Comparison of ENCODE assay signal across 20 cellular contexts in the genomic region with DNA sequence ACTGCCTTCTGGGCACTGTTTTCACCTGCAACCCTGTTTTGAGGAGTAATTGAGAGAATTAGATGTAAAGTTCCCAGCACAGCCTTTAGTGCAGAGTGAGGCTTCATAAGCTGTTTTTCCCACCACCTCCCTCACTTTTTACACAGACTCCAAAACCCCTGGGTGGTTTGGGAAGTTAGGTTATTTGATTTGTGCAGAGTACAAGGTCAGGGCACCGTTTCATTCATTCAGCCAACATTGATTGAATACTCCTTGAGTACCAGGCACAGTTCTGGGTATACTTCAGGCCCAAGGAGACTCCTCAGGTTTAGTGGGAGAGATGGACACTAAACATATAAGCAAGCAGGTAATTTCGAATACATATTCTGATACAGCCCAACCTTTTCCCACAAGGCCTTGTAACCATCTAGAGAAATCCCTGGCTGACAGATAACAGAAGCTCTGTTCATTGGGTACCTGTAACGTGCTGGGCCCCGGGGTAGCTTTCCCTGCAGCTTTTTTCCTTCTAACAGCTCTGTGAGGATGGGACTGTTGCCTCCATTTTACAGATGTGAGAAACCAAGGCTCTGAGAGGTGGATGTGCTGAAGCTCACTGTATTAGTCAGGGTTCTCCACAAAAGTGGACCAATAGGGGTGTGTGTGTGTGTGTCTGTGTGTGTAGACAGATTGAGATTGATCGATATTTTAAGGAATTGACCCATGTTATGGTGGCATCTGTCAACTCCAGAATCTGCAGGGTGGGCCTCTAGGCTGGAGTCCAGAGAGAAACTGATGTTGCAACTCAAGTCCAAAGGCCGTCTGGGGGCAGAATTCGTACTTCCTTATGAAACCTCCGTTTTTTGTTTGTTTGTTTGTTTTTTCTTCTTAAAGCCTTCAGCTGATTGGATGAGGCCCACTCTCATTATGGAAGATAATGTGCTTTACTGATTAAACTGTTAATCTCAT.
A peak's percentile ranks its signal among the peaks of the same experiment; 100 is the strongest.
DNase-seq lines count a peak whose midpoint lies in the region; ATAC-seq, FAIRE-seq and TF ChIP-seq lines count a peak whose summit lies in the region.
"Had no signal": no experiment of that assay in that cellular context is flagged by ENCODE, and none has a peak within 500 bp of the region (broad histone marks: within the 10 kb centered on the region; RNA-seq: fewer than 3 reads in every experiment).

No MANE protein-coding gene starts in this region.

- H3K4me3 Mint-ChIP-seq in type B pancreatic cell, result no peak overlapping the region

- H3K27me3 ChIP-seq in GM12878 (replicated peaks in 1 of 2; ENCODE audit: control insufficient read depth in 2 of 2, insufficient read depth in 2 of 2, low read length in 1 of 2) (no peaks in the 10 kb centered on the region), liver (ENCODE audit: control insufficient read depth in 4 of 4, insufficient read depth in 4 of 4, low read length in 3 of 4) (no peaks in the 10 kb centered on the region), right atrium auricular region (no peaks in the 10 kb centered on the region)

- no peak overlapping the region for H3K9ac ChIP-seq in GM12878 (ENCODE audit: control insufficient read depth, insufficient read depth, low read length)
- no peak overlapping the region for H3K9ac ChIP-seq in liver (ENCODE audit: low read depth in 1 of 2, low read length in 2 of 2)
- H3K9ac ChIP-seq: SK-N-SH had no signal

- WGBS in GM12878 (ENCODE audit: insufficient coverage, insufficient replicate concordance, low lambda C conversion rate, missing lambda C conversion rate), result 89% methylated on average over 8 of the region's 8 CpGs
- WGBS in liver, result 48% methylated on average over 8 of the region's 8 CpGs

- H3K79me2 ChIP-seq in GM12878 (ENCODE audit: control insufficient read depth, insufficient read depth, low read length), result no peaks in the 10 kb centered on the region

- no peak for TF ChIP-seq EP300 in GM12878 (IDR thresholded peaks at IDR 0.05; ENCODE audit: borderline replicate concordance in 1 of 2, control insufficient read depth in 1 of 2, low read depth in 2 of 2, low read length in 2 of 2)

- intact Hi-C loops in GM12878 (cut with micrococcal nuclease; ENCODE audit: unreplicated experiment), result no loop called here

- H3K4me1 ChIP-seq in GM12878 (ENCODE audit: control insufficient read depth, insufficient read depth, low read length), result no peaks in the 10 kb centered on the region
- peaks cover 4 to 15% (median 9%) of the 10 kb centered on the region in 4 donors for H3K4me1 ChIP-seq in liver (ENCODE audit: control insufficient read depth in 4 of 4, insufficient read depth in 4 of 4, low read length in 3 of 4)
- H3K4me1 ChIP-seq in right atrium auricular region, result no peaks in the 10 kb centered on the region

- H3K9me3 Mint-ChIP-seq in type B pancreatic cell, result peaks cover 5% of the 10 kb centered on the region

- POLR2A ChIA-PET in GM12878 (lab: Charles Lee), result no interaction called here

- H3K9me3 ChIP-seq in GM12878 (replicated peaks; ENCODE audit: control insufficient read depth, insufficient read depth, low read length) (no peaks in the 10 kb centered on the region), liver (ENCODE audit: control insufficient read depth in 4 of 4, low read length in 3 of 4) (no peaks in the 10 kb centered on the region), right atrium auricular region (no peaks in the 10 kb centered on the region)
- H3K9me3 ChIP-seq: SK-N-SH had no signal

- TF ChIP-seq CTCF in GM12878 (IDR thresholded peaks at IDR 0.05 in 2 of 3, conservative IDR thresholded peaks at IDR 0.05 in 1 of 3; ENCODE audit: control insufficient read depth in 2 of 3, extremely low read depth in 1 of 3, insufficient read depth in 1 of 3, low read depth in 3 of 3, low read length in 3 of 3) (no peak), liver (IDR thresholded peaks at IDR 0.05; ENCODE audit: low read depth, low read length, missing input control) (no peak), type B pancreatic cell (conservative IDR thresholded peaks at IDR 0.05) (no peak), right atrium auricular region (IDR thresholded peaks at IDR 0.05) (no peak)

- SMC1A ChIA-PET in GM12878 (lab: Charles Lee; ENCODE audit: uncharacterized antibody, unreplicated experiment), result no interaction called here

- H3K4me2 ChIP-seq in GM12878 (ENCODE audit: control insufficient read depth, insufficient read depth), result no peak overlapping the region
- H3K4me2 ChIP-seq: SK-N-SH had no signal

- no peak for TF ChIP-seq RAD21 in GM12878 (IDR thresholded peaks at IDR 0.05; ENCODE audit: insufficient read depth, low read depth, low read length)
- TF ChIP-seq RAD21 in liver (IDR thresholded peaks at IDR 0.05), result peak in 1 of 2 donors; percentile 26

- H3K36me3 Mint-ChIP-seq in type B pancreatic cell, result peaks cover 3% of the 10 kb centered on the region

- H3K27ac Mint-ChIP-seq in type B pancreatic cell, result peak overlapping the region; percentile 68

- H3K27me3 Mint-ChIP-seq in type B pancreatic cell, result no peaks in the 10 kb centered on the region

- H4K20me1 ChIP-seq in GM12878 (ENCODE audit: control insufficient read depth, insufficient read depth), result no peaks in the 10 kb centered on the region

- peak; percentile 52 for FAIRE-seq in GM12878 (lab: Jason Lieb, UNC)
- FAIRE-seq: D721Med had no signal

- H3K4me3 ChIP-seq in GM12878 (no peak overlapping the region), liver (ENCODE audit: low read depth in 1 of 3, low read length in 3 of 3) (no peak overlapping the region), right atrium auricular region (no peak overlapping the region)

- H3K36me3 ChIP-seq in GM12878 (ENCODE audit: control insufficient read depth in 2 of 2, insufficient read depth in 2 of 2, low read length in 1 of 2) (peaks cover 6 to 16% of the 10 kb centered on the region in 2 experiments), liver (ENCODE audit: control insufficient read depth in 4 of 4, insufficient read depth in 3 of 4, low read depth in 1 of 4, low read length in 3 of 4) (no peaks in the 10 kb centered on the region), right atrium auricular region (no peaks in the 10 kb centered on the region)

- CTCF ChIA-PET in GM12878 (lab: Yijun Ruan, JAX), result no interaction called here

- H2AFZ ChIP-seq in GM12878 (ENCODE audit: control insufficient read depth, low read depth, low read length), result no peak overlapping the region

- RAD21 ChIA-PET in GM12878 (lab: Charles Lee; ENCODE audit: unreplicated experiment), result no interaction called here

- in situ Hi-C loops in GM12878 (cut with MboI), result no loop called here

- DNase-seq in NOMO-1 treated with DMSO at 0.1 percent for 48 hours (lab: John Stamatoyannopoulos, UW; ENCODE audit: unreplicated experiment), result peak; percentile 5
- no peak for DNase-seq in NOMO-1 treated with dmso at 0.1 percent for 144 hours (lab: John Stamatoyannopoulos, UW; ENCODE audit: unreplicated experiment)
- no peak for DNase-seq in GM12878 (ENCODE audit: low read depth, low spot score)
- no peak for DNase-seq in type B pancreatic cell (ENCODE audit: extremely low spot score, unreplicated experiment)
- DNase-seq in stimulated activated CD4-positive, alpha-beta T cell treated with anti-CD3 and anti-CD28 coated beads, Interleukin-4, amount 100 ng/mL, for 4 hours, result no peak
- no peak for DNase-seq in RPMI8226
- DNase-seq in right atrium auricular region (ENCODE audit: low spot score), result no peak
- DNase-seq: GDM1, H7, KBM-7, NCI-H1092, NCI-H1436, NCI-H187 treated with DMSO at 0.1 percent for 48 hours, NCI-H226, NCI-H748 treated with DMSO at 0.1 percent for 48 hours, SIG-M5, SK-N-SH had no signal

- TF ChIP-seq POLR2A in GM12878 (IDR thresholded peaks at IDR 0.05; ENCODE audit: low read depth, low read length), result no peak

- ATAC-seq in GM12878, result no peak

- H3K4me1 Mint-ChIP-seq in type B pancreatic cell (ENCODE audit: unreplicated experiment), result peaks cover 13% of the 10 kb centered on the region

- H3K27ac ChIP-seq in GM12878 (ENCODE audit: control insufficient read depth, insufficient read depth) (no peak overlapping the region), liver (ENCODE audit: low read depth in 1 of 2, low read length in 2 of 2) (peak overlapping the region; percentile 66 to 71), right atrium auricular region (no peak overlapping the region)
- H3K27ac ChIP-seq: C4-2B had no signal

- BruUV-seq in GM12878 (replicated peaks; lab: Mats Ljungman, UMichigan), result no TSS peak

TF ChIP-seq in liver, 16 proteins besides CTCF, POLR2A, EP300 and RAD21:
- peak; percentile 26 to 43 for TF ChIP-seq RXRA (IDR thresholded peaks at IDR 0.05)
- peak; percentile 84 to 92 for TF ChIP-seq HNF4A (conservative IDR thresholded peaks at IDR 0.05)
- TF ChIP-seq GABPA (IDR thresholded peaks at IDR 0.05 in 1 of 2, conservative IDR thresholded peaks at IDR 0.05 in 1 of 2), result no peak
- TF ChIP-seq, protein P1, sequence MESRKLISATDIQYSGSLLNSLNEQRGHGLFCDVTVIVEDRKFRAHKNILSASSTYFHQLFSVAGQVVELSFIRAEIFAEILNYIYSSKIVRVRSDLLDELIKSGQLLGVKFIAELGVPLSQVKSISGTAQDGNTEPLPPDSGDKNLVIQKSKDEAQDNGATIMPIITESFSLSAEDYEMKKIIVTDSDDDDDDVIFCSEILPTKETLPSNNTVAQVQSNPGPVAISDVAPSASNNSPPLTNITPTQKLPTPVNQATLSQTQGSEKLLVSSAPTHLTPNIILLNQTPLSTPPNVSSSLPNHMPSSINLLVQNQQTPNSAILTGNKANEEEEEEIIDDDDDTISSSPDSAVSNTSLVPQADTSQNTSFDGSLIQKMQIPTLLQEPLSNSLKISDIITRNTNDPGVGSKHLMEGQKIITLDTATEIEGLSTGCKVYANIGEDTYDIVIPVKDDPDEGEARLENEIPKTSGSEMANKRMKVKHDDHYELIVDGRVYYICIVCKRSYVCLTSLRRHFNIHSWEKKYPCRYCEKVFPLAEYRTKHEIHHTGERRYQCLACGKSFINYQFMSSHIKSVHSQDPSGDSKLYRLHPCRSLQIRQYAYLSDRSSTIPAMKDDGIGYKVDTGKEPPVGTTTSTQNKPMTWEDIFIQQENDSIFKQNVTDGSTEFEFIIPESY (IDR thresholded peaks at IDR 0.05), result no peak
- TF ChIP-seq HNF4G (IDR thresholded peaks at IDR 0.05), result peak; percentile 76
- TF ChIP-seq JUND (IDR thresholded peaks at IDR 0.05), result peak in 1 of 2 donors; percentile 53
- no peak for TF ChIP-seq EGR1 (IDR thresholded peaks at IDR 0.05; ENCODE audit: low read depth in 2 of 2)
- TF ChIP-seq, protein P2, sequence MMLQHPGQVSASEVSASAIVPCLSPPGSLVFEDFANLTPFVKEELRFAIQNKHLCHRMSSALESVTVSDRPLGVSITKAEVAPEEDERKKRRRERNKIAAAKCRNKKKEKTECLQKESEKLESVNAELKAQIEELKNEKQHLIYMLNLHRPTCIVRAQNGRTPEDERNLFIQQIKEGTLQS (IDR thresholded peaks at IDR 0.05), result peak; percentile 11

Comparison
In these comparisons a context has a peak if more than half of its experiments do, and no peak if none do; other contexts are left out.
1. H3K27ac ChIP-seq: peak in liver (2 of 2); none in GM12878 (single experiment) and right atrium auricular region (0 of 2).